In the genomic region with DNA sequence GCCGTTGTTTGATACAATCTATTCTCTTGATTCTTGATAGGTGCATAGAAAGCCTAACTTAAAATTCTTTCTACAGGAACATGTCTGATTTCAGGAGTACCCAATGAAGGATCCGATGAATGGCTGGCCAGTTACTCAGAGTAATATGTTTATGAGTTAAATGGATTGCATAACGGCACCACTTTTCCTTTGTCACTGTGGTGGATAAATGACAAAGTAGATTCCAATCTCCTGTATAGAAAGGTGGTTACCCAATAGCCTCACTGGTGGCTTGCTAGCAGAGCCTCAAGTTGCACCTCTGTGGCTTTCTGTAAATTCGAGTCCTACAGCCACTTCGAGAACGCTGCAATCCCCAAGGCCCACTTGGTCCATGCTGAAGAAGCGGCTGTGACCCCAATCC, we compare ENCODE assay signal across 21 cellular contexts. TPM values are rescaled to one million over a fixed set of nuclear protein-coding genes. Genes with fewer than 3 reads are reported as not detected.
DNase-seq lines count a peak whose midpoint lies in the region; ATAC-seq and TF ChIP-seq lines count a peak whose summit lies in the region.
"Had no signal": no experiment of that assay in that cellular context is flagged by ENCODE, and none has a peak within 500 bp of the region (broad histone marks: within the 10 kb centered on the region; RNA-seq: fewer than 3 reads in every experiment).

No MANE protein-coding gene starts in this region.

- TF ChIP-seq CTCF in AG10803 (conservative IDR thresholded peaks at IDR 0.05; ENCODE audit: low read length) = no peak

- ATAC-seq in HG02885 (IDR thresholded peaks at IDR 0.05; ENCODE audit: poor library complexity, unreplicated experiment) (no peak), HG03175 (IDR thresholded peaks at IDR 0.05; ENCODE audit: unreplicated experiment) (no peak), GM21717 (IDR thresholded peaks at IDR 0.05; ENCODE audit: unreplicated experiment) (no peak)
- no peak for ATAC-seq in activated CD8-positive, alpha-beta memory T cell treated with anti-CD3 and anti-CD28 coated beads, Interleukin-2, amount 10 ng/mL, durations not matched to agents 7 days and 5 days
- ATAC-seq: activated naive CD4-positive, alpha-beta T cell treated with anti-CD3 and anti-CD28 coated beads, Interleukin-2, amount 50 U/mL, for 72 hours; left colon had no signal

- H3K4me3 ChIP-seq in AG10803 (ENCODE audit: low read length) = no peak overlapping the region
- H3K4me3 ChIP-seq: ovary, sigmoid colon had no signal

- no peaks in the 10 kb centered on the region for H3K4me1 Mint-ChIP-seq in activated CD8-positive, alpha-beta memory T cell treated with anti-CD3 and anti-CD28 coated beads, Interleukin-2, amount 10 ng/mL, durations not matched to agents 7 days and 5 days
- H3K4me1 Mint-ChIP-seq: activated CD4-positive, alpha-beta memory T cell treated with anti-CD3 and anti-CD28 coated beads, Interleukin-2, amount 10 ng/mL, durations not matched to agents 7 days and 5 days had no signal

- H3K27me3 Mint-ChIP-seq in activated CD8-positive, alpha-beta memory T cell treated with anti-CD3 and anti-CD28 coated beads, Interleukin-2, amount 10 ng/mL, durations not matched to agents 7 days and 5 days = no peaks in the 10 kb centered on the region
- H3K27me3 Mint-ChIP-seq: activated CD4-positive, alpha-beta memory T cell treated with anti-CD3 and anti-CD28 coated beads, Interleukin-2, amount 10 ng/mL, durations not matched to agents 7 days and 5 days had no signal

- CTCF ChIA-PET in activated CD8-positive, alpha-beta memory T cell treated with anti-CD3 and anti-CD28 coated beads, Interleukin-2, amount 10 ng/mL, durations not matched to agents 7 days and 5 days (lab: Charles Lee) = no interaction called here

- DNase-seq in AG10803 (ENCODE audit: low read depth) = peak; percentile 32
- DNase-seq in H4 (ENCODE audit: low spot score) = peak; percentile 85
- DNase-seq in SKM-1 (lab: John Stamatoyannopoulos, UW; ENCODE audit: unreplicated experiment) = peak; percentile 37
- DNase-seq in fibroblast of peridontal ligament (ENCODE audit: extremely low read depth) = peak; percentile 22
- no peak for DNase-seq in activated CD8-positive, alpha-beta memory T cell treated with anti-CD3 and anti-CD28 coated beads, Interleukin-2, amount 10 ng/mL, durations not matched to agents 7 days and 5 days
- DNase-seq: activated CD4-positive, alpha-beta memory T cell treated with anti-CD3 and anti-CD28 coated beads, Interleukin-2, amount 10 ng/mL, durations not matched to agents 7 days and 5 days; activated T-cell treated with anti-CD3 and anti-CD28 coated beads, Interleukin-2, amount 50 U/mL, for 48 hours; DMS 273 treated with DMSO at 0.1 percent for 48 hours; effector CD8-positive, alpha-beta T cell; left colon; NCI-H187 treated with DMSO at 0.1 percent for 48 hours; NCI-H510A treated with DMSO at 0.1 percent for 48 hours; ovary; sigmoid colon; stimulated activated CD4-positive, alpha-beta T cell treated with anti-CD3 and anti-CD28 coated beads, Interleukin-2, amount 100 ng/mL, for 48 hours; WERI-Rb-1 had no signal

- no peak overlapping the region for H3K27ac Mint-ChIP-seq in activated CD8-positive, alpha-beta memory T cell treated with anti-CD3 and anti-CD28 coated beads, Interleukin-2, amount 10 ng/mL, durations not matched to agents 7 days and 5 days
- H3K27ac Mint-ChIP-seq: activated CD4-positive, alpha-beta memory T cell treated with anti-CD3 and anti-CD28 coated beads, Interleukin-2, amount 10 ng/mL, durations not matched to agents 7 days and 5 days; activated naive CD4-positive, alpha-beta T cell treated with anti-CD3 and anti-CD28 coated beads, Interleukin-2, amount 50 U/mL, for 72 hours had no signal

- no peak overlapping the region for H3K4me3 Mint-ChIP-seq in activated CD8-positive, alpha-beta memory T cell treated with anti-CD3 and anti-CD28 coated beads, Interleukin-2, amount 10 ng/mL, durations not matched to agents 7 days and 5 days
- H3K4me3 Mint-ChIP-seq: activated CD4-positive, alpha-beta memory T cell treated with anti-CD3 and anti-CD28 coated beads, Interleukin-2, amount 10 ng/mL, durations not matched to agents 7 days and 5 days had no signal

- H3K36me3 Mint-ChIP-seq in activated CD8-positive, alpha-beta memory T cell treated with anti-CD3 and anti-CD28 coated beads, Interleukin-2, amount 10 ng/mL, durations not matched to agents 7 days and 5 days = peaks cover 36% of the 10 kb centered on the region

- H3K9me3 Mint-ChIP-seq in activated CD8-positive, alpha-beta memory T cell treated with anti-CD3 and anti-CD28 coated beads, Interleukin-2, amount 10 ng/mL, durations not matched to agents 7 days and 5 days (ENCODE audit: low read depth) = no peaks in the 10 kb centered on the region
- H3K9me3 Mint-ChIP-seq: activated CD4-positive, alpha-beta memory T cell treated with anti-CD3 and anti-CD28 coated beads, Interleukin-2, amount 10 ng/mL, durations not matched to agents 7 days and 5 days; activated naive CD4-positive, alpha-beta T cell treated with anti-CD3 and anti-CD28 coated beads, Interleukin-2, amount 50 U/mL, for 72 hours had no signal

RNA-seq across cellular contexts. Expression of a gene that starts 28.4 kb away (rescaled TPM):
- total RNA-seq in H4 (2014; rRNA removed; shearing (Covaris generic)) = not detected in 2 replicates
- total RNA-seq in activated CD8-positive, alpha-beta memory T cell treated with anti-CD3 and anti-CD28 coated beads, Interleukin-2, amount 10 ng/mL, durations not matched to agents 7 days and 5 days = not detected
- total RNA-seq: activated CD4-positive, alpha-beta memory T cell treated with anti-CD3 and anti-CD28 coated beads, Interleukin-2, amount 10 ng/mL, durations not matched to agents 7 days and 5 days; activated naive CD4-positive, alpha-beta T cell treated with anti-CD3 and anti-CD28 coated beads, Interleukin-2, amount 50 U/mL, for 72 hours; cardiac septum; left colon; ovary had no signal

RNA-seq across cellular contexts. Expression of a gene that starts 36.4 kb away (rescaled TPM):
- not detected in 2 replicates for total RNA-seq in H4 (2014; rRNA removed; shearing (Covaris generic))
- not detected for total RNA-seq in activated CD8-positive, alpha-beta memory T cell treated with anti-CD3 and anti-CD28 coated beads, Interleukin-2, amount 10 ng/mL, durations not matched to agents 7 days and 5 days
- total RNA-seq: activated CD4-positive, alpha-beta memory T cell treated with anti-CD3 and anti-CD28 coated beads, Interleukin-2, amount 10 ng/mL, durations not matched to agents 7 days and 5 days; activated naive CD4-positive, alpha-beta T cell treated with anti-CD3 and anti-CD28 coated beads, Interleukin-2, amount 50 U/mL, for 72 hours; cardiac septum; sigmoid colon had no signal

RNA-seq across cellular contexts. Expression of a gene that starts 52.7 kb away (rescaled TPM):
- not detected in 2 replicates for total RNA-seq in H4 (2014; rRNA removed; shearing (Covaris generic))
- not detected for total RNA-seq in activated CD8-positive, alpha-beta memory T cell treated with anti-CD3 and anti-CD28 coated beads, Interleukin-2, amount 10 ng/mL, durations not matched to agents 7 days and 5 days
- total RNA-seq: activated CD4-positive, alpha-beta memory T cell treated with anti-CD3 and anti-CD28 coated beads, Interleukin-2, amount 10 ng/mL, durations not matched to agents 7 days and 5 days; activated naive CD4-positive, alpha-beta T cell treated with anti-CD3 and anti-CD28 coated beads, Interleukin-2, amount 50 U/mL, for 72 hours; cardiac septum; left colon; ovary; sigmoid colon had no signal

RNA-seq across cellular contexts. Expression of a gene that starts 57.1 kb away (rescaled TPM):
- total RNA-seq in H4 (2014; rRNA removed; shearing (Covaris generic)) = 5.7 TPM in 1 of 2 replicates, not detected in the other
- not detected for total RNA-seq in activated CD8-positive, alpha-beta memory T cell treated with anti-CD3 and anti-CD28 coated beads, Interleukin-2, amount 10 ng/mL, durations not matched to agents 7 days and 5 days
- total RNA-seq: activated CD4-positive, alpha-beta memory T cell treated with anti-CD3 and anti-CD28 coated beads, Interleukin-2, amount 10 ng/mL, durations not matched to agents 7 days and 5 days; cardiac septum; left colon; ovary; sigmoid colon had no signal
